In genomic region chr3:4979401-4980228, GRCh38 we compare ENCODE assay signal across 8 cellular contexts. TPM values are rescaled to one million over a fixed set of nuclear protein-coding genes. Genes with fewer than 3 reads are reported as not detected.
A peak's percentile ranks its signal among the peaks of the same experiment; 100 is the strongest.
DNase-seq lines count a peak whose midpoint lies in the region; ATAC-seq and TF ChIP-seq lines count a peak whose summit lies in the region.

Gene BHLHE40 (plus strand): TSS chr3:4979437. CDS start chr3:4979719, 282 bp downstream.

- peak within 1 kb of the TSS; percentile 73 for H2AFZ ChIP-seq in DND-41 (ENCODE audit: low read depth, low read length)

- peak within 1 kb of the TSS; percentile 94 for H3K9ac ChIP-seq in DND-41 (ENCODE audit: low read depth, low read length)

- H3K9me3 ChIP-seq in DND-41 (ENCODE audit: insufficient read depth, low read length, severe bottlenecking): no peaks in the 10 kb centered on the region
- no peaks in the 10 kb centered on the region for H3K9me3 ChIP-seq in MG63
- H3K9me3 ChIP-seq in iPS DF 6.9 (ENCODE audit: control insufficient read depth, insufficient read depth, low read length): no peaks in the 10 kb centered on the region
- H3K9me3 ChIP-seq in gastrocnemius medialis: no peaks in the 10 kb centered on the region

- WGBS in iPS DF 6.9 (ENCODE audit: insufficient coverage, insufficient read length): no CpG with 5 or more reads among the region's 55 CpGs

- peak; percentile 85 to 93 for TF ChIP-seq POLR2A in gastrocnemius medialis (IDR thresholded peaks at IDR 0.05)

- peak within 1 kb of the TSS; percentile 91 for H3K4me2 ChIP-seq in DND-41 (ENCODE audit: insufficient read depth, low read length)

- H3K27me3 ChIP-seq in DND-41 (ENCODE audit: insufficient read depth, low read length, poor library complexity) (no peaks in the 10 kb centered on the region), MG63 (no peaks in the 10 kb centered on the region), iPS DF 6.9 (ENCODE audit: control insufficient read depth, insufficient read depth, low read length) (peaks cover 1% of the 10 kb centered on the region; the same call in 1 of the 2 replicates), gastrocnemius medialis (no peaks in the 10 kb centered on the region)

- peaks cover 50% of the 10 kb centered on the region for H3K36me3 ChIP-seq in DND-41 (ENCODE audit: insufficient read depth, low read length)
- peaks cover 14% of the 10 kb centered on the region for H3K36me3 ChIP-seq in MG63
- peaks cover 3% of the 10 kb centered on the region; the same call in 1 of the 2 replicates for H3K36me3 ChIP-seq in iPS DF 6.9 (ENCODE audit: control insufficient read depth, insufficient read depth, low read length)
- H3K36me3 ChIP-seq in gastrocnemius medialis: no peaks in the 10 kb centered on the region

- in situ Hi-C loops in astrocyte of the cerebellum (cut with HindIII; ENCODE audit: low sequenced_read_pairs): no loop called here
- in situ Hi-C loops in gastrocnemius medialis (cut with MboI; ENCODE audit: low sequenced_read_pairs in 4 of 4): loop anchor here in 3 of 4 donors (5.0 to 25.0 kb wide), 7 partner anchors 45 to 265 kb away; partner anchors contain the start of genes ARL8B (in 1 of the 3) and EDEM1 (in 1 of the 3)

- intact Hi-C loops in gastrocnemius medialis (cut with DNase I; ENCODE audit: low total_unique reads): loop anchor here (1.0 to 5.0 kb wide), 5 partner anchors 47 to 213 kb away; partner anchors contain the start of gene ARL8B

- H3K27ac ChIP-seq in DND-41 (ENCODE audit: low read length) (peak within 1 kb of the TSS; percentile 99), iPS DF 6.9 (ENCODE audit: low read length) (no peak within 1 kb of the TSS), gastrocnemius medialis (peak within 1 kb of the TSS; percentile 96 to 100 (median 99))

- H3K79me2 ChIP-seq in DND-41 (ENCODE audit: insufficient read depth, low read length): peaks cover 54% of the 10 kb centered on the region

- no peak for TF ChIP-seq CTCF in DND-41 (IDR thresholded peaks at IDR 0.05; ENCODE audit: borderline replicate concordance, extremely low read depth, low read length, poor library complexity, severe bottlenecking)
- no peak for TF ChIP-seq CTCF in astrocyte of the cerebellum (IDR thresholded peaks at IDR 0.05; ENCODE audit: low read depth, low read length, missing control alignments)
- TF ChIP-seq CTCF in gastrocnemius medialis (IDR thresholded peaks at IDR 0.05 in 4 of 5, conservative IDR thresholded peaks at IDR 0.05 in 1 of 5): peak in 1 of 5 experiments; percentile 7

- H3K4me1 ChIP-seq in DND-41 (ENCODE audit: insufficient read depth, low read length) (peaks cover 68% of the 10 kb centered on the region), iPS DF 6.9 (ENCODE audit: control insufficient read depth, insufficient read depth, low read length) (no peaks in the 10 kb centered on the region), gastrocnemius medialis (peaks cover 17 to 50% of the 10 kb centered on the region in 2 donors)

- ATAC-seq in DND-41 (ENCODE audit: insufficient read depth, low read depth) (peak; percentile 54), GM21515 (IDR thresholded peaks at IDR 0.05; ENCODE audit: unreplicated experiment) (peak; percentile 6), gastrocnemius medialis (peak; percentile 7 to 8)

- DNase-seq in DND-41 (no peak), MG63 (peak; percentile 22), astrocyte of the cerebellum (ENCODE audit: low read depth) (no peak), iPS DF 6.9 (ENCODE audit: low read depth, low spot score) (no peak), gastrocnemius medialis (peak in 1 of 2 donors; percentile 44), NCI-H2196 treated with DMSO at 0.1 percent for 48 hours (lab: John Stamatoyannopoulos, UW; ENCODE audit: unreplicated experiment) (no peak), GDM1 (lab: John Stamatoyannopoulos, UW) (no peak)

- H3K4me3 ChIP-seq in DND-41 (ENCODE audit: low read depth in 1 of 2, low read length in 2 of 2): peak within 1 kb of the TSS; percentile 91 to 95
- peak within 1 kb of the TSS; percentile 59 for H3K4me3 ChIP-seq in MG63
- peak within 1 kb of the TSS; percentile 100 for H3K4me3 ChIP-seq in astrocyte of the cerebellum (ENCODE audit: low read depth, low read length)
- peak within 1 kb of the TSS; percentile 54; the same call in 1 of the 2 replicates for H3K4me3 ChIP-seq in iPS DF 6.9 (ENCODE audit: low read length)
- H3K4me3 ChIP-seq in gastrocnemius medialis: peak within 1 kb of the TSS; percentile 82 to 95 (median 92)

- peaks cover 51% of the 10 kb centered on the region for H4K20me1 ChIP-seq in DND-41 (ENCODE audit: insufficient read depth, low read length)

RNA-seq across cellular contexts. Expression of gene BHLHE40, which starts in this region (rescaled TPM):
- total RNA-seq in MG63 (2014; rRNA removed; shearing (Covaris generic); ENCODE audit: low replicate concordance): 2.6 TPM in 2 replicates
- total RNA-seq in gastrocnemius medialis: 10 to 100 TPM; 19.2 to 96.7 (median 45.3) TPM
